ENCODE assay signal across 9 cellular contexts in genomic region chr4:84493092-84493850, GRCh38. TPM values are rescaled to one million over a fixed set of nuclear protein-coding genes. Genes with fewer than 3 reads are reported as not detected.
A peak's percentile ranks its signal among the peaks of the same experiment; 100 is the strongest.
DNase-seq lines count a peak whose midpoint lies in the region; ATAC-seq and TF ChIP-seq lines count a peak whose summit lies in the region.
"Had no signal": no experiment of that assay in that cellular context is flagged by ENCODE, and none has a peak within 500 bp of the region (broad histone marks: within the 10 kb centered on the region; RNA-seq: fewer than 3 reads in every experiment).

No MANE protein-coding gene starts in this region.

- H3K4me3 ChIP-seq in brain microvascular endothelial cell (ENCODE audit: low read depth, low read length) = peak overlapping the region; percentile 17

- peak; percentile 41 for DNase-seq in ACHN
- no peak for DNase-seq in brain microvascular endothelial cell
- DNase-seq in medulla oblongata (ENCODE audit: extremely low spot score) = peak; percentile 26
- no peak for DNase-seq in putamen (ENCODE audit: low spot score)
- DNase-seq in KG1 (lab: John Stamatoyannopoulos, UW) = no peak
- no peak for DNase-seq in mesenteric fat pad (ENCODE audit: low spot score)
- DNase-seq: DMS79 treated with DMSO at 0.1 percent for 48 hours had no signal

- ATAC-seq in HG03354 (IDR thresholded peaks at IDR 0.05; ENCODE audit: poor library complexity, severe bottlenecking, unreplicated experiment) (peak; percentile 57), GM19395 (IDR thresholded peaks at IDR 0.05; ENCODE audit: unreplicated experiment) (no peak)

- H3K27me3 ChIP-seq in brain microvascular endothelial cell (replicated peaks) = no peaks in the 10 kb centered on the region

- in situ Hi-C loops in ACHN (cut with HindIII; ENCODE audit: low pct_ligation_motif_present, low pct_unique_long_range_greater_than_20kb, low sequenced_read_pairs) = no loop called here
- in situ Hi-C loops in brain microvascular endothelial cell (cut with HindIII; ENCODE audit: low pct_ligation_motif_present, low sequenced_read_pairs) = no loop called here

- TF ChIP-seq CTCF in brain microvascular endothelial cell (IDR thresholded peaks at IDR 0.05; ENCODE audit: low read depth, low read length, missing control alignments) = peak; percentile 56

- no peaks in the 10 kb centered on the region for H3K36me3 ChIP-seq in brain microvascular endothelial cell (replicated peaks)

- H3K27ac ChIP-seq in brain microvascular endothelial cell = no peak overlapping the region

RNA-seq across cellular contexts. Expression of gene NKX6-1, which starts 5.8 kb away (rescaled TPM):
- total RNA-seq in mesenteric fat pad = not detected

Comparison
In these comparisons a context has a peak if more than half of its experiments do, and no peak if none do; other contexts are left out.
1. DNase-seq: peak in ACHN (single experiment) and medulla oblongata (single experiment); none in brain microvascular endothelial cell (single experiment), putamen (single experiment), KG1 (single experiment) and mesenteric fat pad (single experiment).